1 cellular context compared by ENCODE assay signal in the genomic region with DNA sequence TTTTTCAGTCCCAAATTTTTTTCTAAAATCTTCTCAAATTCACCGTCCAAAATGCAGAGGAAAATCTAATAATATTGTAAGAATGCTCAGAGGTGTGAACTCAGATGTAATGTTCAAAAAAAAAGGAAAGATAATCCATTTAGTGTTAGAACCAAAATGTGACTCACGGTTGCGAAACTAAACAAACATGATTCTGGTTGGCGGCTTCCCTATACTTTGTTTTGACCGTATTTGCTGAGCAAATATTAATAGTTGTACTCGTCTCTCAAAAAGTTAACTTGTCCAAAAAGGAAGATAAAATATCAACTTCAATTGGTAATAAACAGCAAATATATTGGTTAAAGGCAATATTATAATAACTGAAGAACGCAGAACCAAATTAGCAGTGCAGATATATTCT.
A peak's percentile ranks its signal among the peaks of the same experiment; 100 is the strongest.
TF ChIP-seq lines count a peak whose summit lies in the region.

No MANE protein-coding gene starts in this region.

TF ChIP-seq in K562, 482 proteins besides CTCF, POLR2A, EP300 and RAD21 (continued from another document):
- TF ChIP-seq JUND (IDR thresholded peaks at IDR 0.05; ENCODE audit: borderline replicate concordance, low read depth, low read length) (peak; percentile 80), JUND (tag; IDR thresholded peaks at IDR 0.05; ENCODE audit: borderline replicate concordance, low read depth, low read length) (peak; percentile 77; the same call in 2 of the 3 replicates), CEBPB (tag; IDR thresholded peaks at IDR 0.05) (peak; percentile 96), DDX20 (tag; IDR thresholded peaks at IDR 0.05; ENCODE audit: low read depth) (no peak), KLF10 (CRISPR knock-in tag; IDR thresholded peaks at IDR 0.05) (no peak), PRPF4 (IDR thresholded peaks at IDR 0.05; ENCODE audit: insufficient read depth, low read depth, low read length, poor library complexity, severe bottlenecking) (no peak), ZSCAN29 (IDR thresholded peaks at IDR 0.05) (no peak), HDAC2 (IDR thresholded peaks at IDR 0.05) (no peak), BACH1 (tag; IDR thresholded peaks at IDR 0.05) (no peak), TEAD2 (tag; IDR thresholded peaks at IDR 0.05) (no peak), CBFA2T3 (IDR thresholded peaks at IDR 0.05) (no peak), JUN (IDR thresholded peaks at IDR 0.05; ENCODE audit: borderline replicate concordance, low read depth, low read length) (0 out of 2 replicates have a peak, but pooled peaks have one; percentile 10), JUN (CRISPR knock-in tag; IDR thresholded peaks at IDR 0.05; ENCODE audit: borderline replicate concordance) (no peak), GTF2E2 (tag; IDR thresholded peaks at IDR 0.05) (no peak), FOXP1 (CRISPR knock-in tag; IDR thresholded peaks at IDR 0.05) (no peak), FOSL1 (tag; conservative IDR thresholded peaks at IDR 0.05) (peak; percentile 73), TEAD4 (IDR thresholded peaks at IDR 0.05; ENCODE audit: low read length) (no peak), TEAD4 (CRISPR knock-in tag; IDR thresholded peaks at IDR 0.05; ENCODE audit: borderline replicate concordance) (no peak), ZFP1 (CRISPR knock-in tag; IDR thresholded peaks at IDR 0.05) (no peak), CEBPG (CRISPR knock-in tag; IDR thresholded peaks at IDR 0.05) (peak; percentile 11; the same call in 1 of the 2 replicates), CEBPG (tag; conservative IDR thresholded peaks at IDR 0.05 in 1 of 2, IDR thresholded peaks at IDR 0.05 in 1 of 2) (peak; percentile 90 to 94), FOXA3 (CRISPR knock-in tag; conservative IDR thresholded peaks at IDR 0.05 in 1 of 2, IDR thresholded peaks at IDR 0.05 in 1 of 2) (peak in 1 of 2 experiments; percentile 95; a peak in 2 of 4 replicates), U2AF1 (optimal IDR thresholded peaks at IDR 0.05; ENCODE audit: low read depth, low read length) (no peak), SREBF1 (IDR thresholded peaks at IDR 0.05; ENCODE audit: borderline replicate concordance, low read depth, low read length) (no peak), NR2C2 (CRISPR knock-in tag; IDR thresholded peaks at IDR 0.05) (no peak), NR2C2 (tag; IDR thresholded peaks at IDR 0.05) (no peak), KDM1A (IDR thresholded peaks at IDR 0.05) (no peak)
- TF ChIP-seq, protein P1, sequence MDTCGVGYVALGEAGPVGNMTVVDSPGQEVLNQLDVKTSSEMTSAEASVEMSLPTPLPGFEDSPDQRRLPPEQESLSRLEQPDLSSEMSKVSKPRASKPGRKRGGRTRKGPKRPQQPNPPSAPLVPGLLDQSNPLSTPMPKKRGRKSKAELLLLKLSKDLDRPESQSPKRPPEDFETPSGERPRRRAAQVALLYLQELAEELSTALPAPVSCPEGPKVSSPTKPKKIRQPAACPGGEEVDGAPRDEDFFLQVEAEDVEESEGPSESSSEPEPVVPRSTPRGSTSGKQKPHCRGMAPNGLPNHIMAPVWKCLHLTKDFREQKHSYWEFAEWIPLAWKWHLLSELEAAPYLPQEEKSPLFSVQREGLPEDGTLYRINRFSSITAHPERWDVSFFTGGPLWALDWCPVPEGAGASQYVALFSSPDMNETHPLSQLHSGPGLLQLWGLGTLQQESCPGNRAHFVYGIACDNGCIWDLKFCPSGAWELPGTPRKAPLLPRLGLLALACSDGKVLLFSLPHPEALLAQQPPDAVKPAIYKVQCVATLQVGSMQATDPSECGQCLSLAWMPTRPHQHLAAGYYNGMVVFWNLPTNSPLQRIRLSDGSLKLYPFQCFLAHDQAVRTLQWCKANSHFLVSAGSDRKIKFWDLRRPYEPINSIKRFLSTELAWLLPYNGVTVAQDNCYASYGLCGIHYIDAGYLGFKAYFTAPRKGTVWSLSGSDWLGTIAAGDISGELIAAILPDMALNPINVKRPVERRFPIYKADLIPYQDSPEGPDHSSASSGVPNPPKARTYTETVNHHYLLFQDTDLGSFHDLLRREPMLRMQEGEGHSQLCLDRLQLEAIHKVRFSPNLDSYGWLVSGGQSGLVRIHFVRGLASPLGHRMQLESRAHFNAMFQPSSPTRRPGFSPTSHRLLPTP (IDR thresholded peaks at IDR 0.05; ENCODE audit: borderline replicate concordance, extremely low read depth, insufficient read length), result no peak
- TF ChIP-seq, protein P2, sequence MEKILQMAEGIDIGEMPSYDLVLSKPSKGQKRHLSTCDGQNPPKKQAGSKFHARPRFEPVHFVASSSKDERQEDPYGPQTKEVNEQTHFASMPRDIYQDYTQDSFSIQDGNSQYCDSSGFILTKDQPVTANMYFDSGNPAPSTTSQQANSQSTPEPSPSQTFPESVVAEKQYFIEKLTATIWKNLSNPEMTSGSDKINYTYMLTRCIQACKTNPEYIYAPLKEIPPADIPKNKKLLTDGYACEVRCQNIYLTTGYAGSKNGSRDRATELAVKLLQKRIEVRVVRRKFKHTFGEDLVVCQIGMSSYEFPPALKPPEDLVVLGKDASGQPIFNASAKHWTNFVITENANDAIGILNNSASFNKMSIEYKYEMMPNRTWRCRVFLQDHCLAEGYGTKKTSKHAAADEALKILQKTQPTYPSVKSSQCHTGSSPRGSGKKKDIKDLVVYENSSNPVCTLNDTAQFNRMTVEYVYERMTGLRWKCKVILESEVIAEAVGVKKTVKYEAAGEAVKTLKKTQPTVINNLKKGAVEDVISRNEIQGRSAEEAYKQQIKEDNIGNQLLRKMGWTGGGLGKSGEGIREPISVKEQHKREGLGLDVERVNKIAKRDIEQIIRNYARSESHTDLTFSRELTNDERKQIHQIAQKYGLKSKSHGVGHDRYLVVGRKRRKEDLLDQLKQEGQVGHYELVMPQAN (IDR thresholded peaks at IDR 0.05; ENCODE audit: borderline replicate concordance), result no peak
- TF ChIP-seq, protein P3, sequence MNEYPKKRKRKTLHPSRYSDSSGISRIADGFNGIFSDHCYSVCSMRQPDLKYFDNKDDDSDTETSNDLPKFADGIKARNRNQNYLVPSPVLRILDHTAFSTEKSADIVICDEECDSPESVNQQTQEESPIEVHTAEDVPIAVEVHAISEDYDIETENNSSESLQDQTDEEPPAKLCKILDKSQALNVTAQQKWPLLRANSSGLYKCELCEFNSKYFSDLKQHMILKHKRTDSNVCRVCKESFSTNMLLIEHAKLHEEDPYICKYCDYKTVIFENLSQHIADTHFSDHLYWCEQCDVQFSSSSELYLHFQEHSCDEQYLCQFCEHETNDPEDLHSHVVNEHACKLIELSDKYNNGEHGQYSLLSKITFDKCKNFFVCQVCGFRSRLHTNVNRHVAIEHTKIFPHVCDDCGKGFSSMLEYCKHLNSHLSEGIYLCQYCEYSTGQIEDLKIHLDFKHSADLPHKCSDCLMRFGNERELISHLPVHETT (CRISPR knock-in tag; conservative IDR thresholded peaks at IDR 0.05 in 1 of 2, IDR thresholded peaks at IDR 0.05 in 1 of 2), result 0 out of 4 replicates have a peak, but pooled peaks of 1 of the 2 experiments have one; percentile 20
- TF ChIP-seq, protein P4, sequence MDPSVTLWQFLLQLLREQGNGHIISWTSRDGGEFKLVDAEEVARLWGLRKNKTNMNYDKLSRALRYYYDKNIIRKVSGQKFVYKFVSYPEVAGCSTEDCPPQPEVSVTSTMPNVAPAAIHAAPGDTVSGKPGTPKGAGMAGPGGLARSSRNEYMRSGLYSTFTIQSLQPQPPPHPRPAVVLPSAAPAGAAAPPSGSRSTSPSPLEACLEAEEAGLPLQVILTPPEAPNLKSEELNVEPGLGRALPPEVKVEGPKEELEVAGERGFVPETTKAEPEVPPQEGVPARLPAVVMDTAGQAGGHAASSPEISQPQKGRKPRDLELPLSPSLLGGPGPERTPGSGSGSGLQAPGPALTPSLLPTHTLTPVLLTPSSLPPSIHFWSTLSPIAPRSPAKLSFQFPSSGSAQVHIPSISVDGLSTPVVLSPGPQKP (CRISPR knock-in tag; IDR thresholded peaks at IDR 0.05), result no peak
- TF ChIP-seq, protein P5, sequence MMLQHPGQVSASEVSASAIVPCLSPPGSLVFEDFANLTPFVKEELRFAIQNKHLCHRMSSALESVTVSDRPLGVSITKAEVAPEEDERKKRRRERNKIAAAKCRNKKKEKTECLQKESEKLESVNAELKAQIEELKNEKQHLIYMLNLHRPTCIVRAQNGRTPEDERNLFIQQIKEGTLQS (IDR thresholded peaks at IDR 0.05), result peak; percentile 55; the same call in 1 of the 2 replicates
- TF ChIP-seq, protein P5 (CRISPR knock-in tag; conservative IDR thresholded peaks at IDR 0.05), result no peak
- TF ChIP-seq, protein P6, sequence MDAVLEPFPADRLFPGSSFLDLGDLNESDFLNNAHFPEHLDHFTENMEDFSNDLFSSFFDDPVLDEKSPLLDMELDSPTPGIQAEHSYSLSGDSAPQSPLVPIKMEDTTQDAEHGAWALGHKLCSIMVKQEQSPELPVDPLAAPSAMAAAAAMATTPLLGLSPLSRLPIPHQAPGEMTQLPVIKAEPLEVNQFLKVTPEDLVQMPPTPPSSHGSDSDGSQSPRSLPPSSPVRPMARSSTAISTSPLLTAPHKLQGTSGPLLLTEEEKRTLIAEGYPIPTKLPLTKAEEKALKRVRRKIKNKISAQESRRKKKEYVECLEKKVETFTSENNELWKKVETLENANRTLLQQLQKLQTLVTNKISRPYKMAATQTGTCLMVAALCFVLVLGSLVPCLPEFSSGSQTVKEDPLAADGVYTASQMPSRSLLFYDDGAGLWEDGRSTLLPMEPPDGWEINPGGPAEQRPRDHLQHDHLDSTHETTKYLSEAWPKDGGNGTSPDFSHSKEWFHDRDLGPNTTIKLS (IDR thresholded peaks at IDR 0.05; ENCODE audit: borderline replicate concordance, low read depth), result no peak
TF ChIP-seq in K562: peak in this region for 8.
